In the genomic region with DNA sequence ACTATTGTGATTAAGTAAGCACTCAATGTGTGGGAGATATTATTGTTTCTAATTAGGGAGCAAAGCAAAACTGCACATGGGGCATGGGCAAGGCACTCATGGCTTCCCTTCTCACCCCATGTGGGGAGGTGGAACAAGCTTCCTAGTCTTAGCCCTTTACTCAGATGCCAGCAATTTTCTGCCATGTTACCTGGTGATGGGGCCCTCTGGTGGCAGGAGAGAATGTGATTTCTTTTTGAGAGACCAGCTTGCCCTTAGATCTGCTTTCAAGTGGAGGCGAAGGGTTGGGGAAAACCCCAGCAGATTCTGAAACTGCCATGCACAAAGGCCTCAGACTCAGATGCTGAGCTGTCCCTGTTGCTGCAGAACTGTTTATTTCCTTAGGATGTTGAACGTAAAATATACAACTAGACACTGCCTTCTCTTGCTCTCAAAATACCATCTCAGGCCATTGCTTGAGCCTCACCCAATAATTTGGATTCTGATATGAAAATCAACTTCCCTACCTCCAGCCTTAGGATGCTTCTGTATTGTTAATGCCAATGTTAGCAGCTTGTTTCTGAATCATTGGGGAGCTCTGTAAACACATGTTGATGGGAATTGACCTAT, we compare ENCODE assay signal across 9 cellular contexts.
DNase-seq lines count a peak whose midpoint lies in the region; ATAC-seq and TF ChIP-seq lines count a peak whose summit lies in the region.
"Had no signal": no experiment of that assay in that cellular context is flagged by ENCODE, and none has a peak within 500 bp of the region (broad histone marks: within the 10 kb centered on the region; RNA-seq: fewer than 3 reads in every experiment).

No MANE protein-coding gene starts in this region.

- H3K27me3 Mint-ChIP-seq in endodermal cell (ENCODE audit: insufficient read depth) (no peaks in the 10 kb centered on the region), neural progenitor cell (ENCODE audit: insufficient read depth, low read depth) (no peaks in the 10 kb centered on the region)

- DNase-seq in AML-193 (lab: John Stamatoyannopoulos, UW), result peak; percentile 76 to 82
- peak; percentile 51 for DNase-seq in NCI-H2196 treated with DMSO at 0.1 percent for 48 hours (lab: John Stamatoyannopoulos, UW; ENCODE audit: unreplicated experiment)
- peak; percentile 64 for DNase-seq in activated CD4-positive, alpha-beta T cell treated with anti-CD3 and anti-CD28 coated beads, Interleukin-2, amount 50 U/mL, for 1 hour
- DNase-seq in endodermal cell, result peak; percentile 91
- DNase-seq in neural progenitor cell (ENCODE audit: low spot score), result peak; percentile 77
- no peak for DNase-seq in middle frontal gyrus (ENCODE audit: extremely low spot score, low spot score)

- no peaks in the 10 kb centered on the region for H4K20me1 ChIP-seq in neural progenitor cell (ENCODE audit: low read depth)

- H3K27ac Mint-ChIP-seq in endodermal cell (no peak overlapping the region), neural progenitor cell (no peak overlapping the region)

- H3K36me3 Mint-ChIP-seq in endodermal cell (ENCODE audit: low read depth) (no peaks in the 10 kb centered on the region), neural progenitor cell (no peaks in the 10 kb centered on the region)

- H3K36me3 ChIP-seq in endodermal cell (ENCODE audit: control insufficient read depth, insufficient read depth, low read length) (no peaks in the 10 kb centered on the region), neural progenitor cell (no peaks in the 10 kb centered on the region)

- H3K4me3 ChIP-seq in endodermal cell (ENCODE audit: low read length) (no peak overlapping the region), neural progenitor cell (no peak overlapping the region)
- H3K4me3 ChIP-seq: K562 had no signal

- no peak overlapping the region for H3K9ac ChIP-seq in endodermal cell (ENCODE audit: extremely low read depth, low read length, poor library complexity, severe bottlenecking)
- no peak overlapping the region for H3K9ac ChIP-seq in neural progenitor cell

- H3K4me1 Mint-ChIP-seq in endodermal cell (no peaks in the 10 kb centered on the region), neural progenitor cell (no peaks in the 10 kb centered on the region)

- 44 to 71% methylated on average over 1 to 2 of the region's 2 CpGs for WGBS in endodermal cell (ENCODE audit: insufficient coverage in 1 of 2, insufficient read length in 1 of 2), 2 experiments

- H3K4me3 Mint-ChIP-seq in endodermal cell (no peak overlapping the region), neural progenitor cell (no peak overlapping the region)

- H2AFZ ChIP-seq in neural progenitor cell (replicated peaks), result peak overlapping the region; percentile 38

- H3K27me3 ChIP-seq in endodermal cell (ENCODE audit: control insufficient read depth, insufficient read depth, low read length, poor library complexity, severe bottlenecking) (no peaks in the 10 kb centered on the region), neural progenitor cell (no peaks in the 10 kb centered on the region)

- H3F3A ChIP-seq in neural progenitor cell (ENCODE audit: low read depth), result no peaks in the 10 kb centered on the region

- H3K9me3 Mint-ChIP-seq in endodermal cell (no peaks in the 10 kb centered on the region), neural progenitor cell (peaks cover 2% of the 10 kb centered on the region)

- ATAC-seq in GM18861 (IDR thresholded peaks at IDR 0.05; ENCODE audit: unreplicated experiment), result peak; percentile 93
- ATAC-seq in HG03039 (IDR thresholded peaks at IDR 0.05; ENCODE audit: unreplicated experiment), result peak; percentile 98
- ATAC-seq: K562 had no signal

- TF ChIP-seq CTCF in endodermal cell (conservative IDR thresholded peaks at IDR 0.05) (peak; percentile 81), neural progenitor cell (IDR thresholded peaks at IDR 0.05) (peak; percentile 70)

- no peak overlapping the region for H3K4me2 ChIP-seq in neural progenitor cell

- H3K4me1 ChIP-seq in endodermal cell (ENCODE audit: control insufficient read depth, insufficient read depth, low read length) (no peaks in the 10 kb centered on the region), neural progenitor cell (no peaks in the 10 kb centered on the region)

- H3K27ac ChIP-seq in endodermal cell (ENCODE audit: low read depth, low read length) (no peak overlapping the region), neural progenitor cell (no peak overlapping the region)

- no peaks in the 10 kb centered on the region for H3K9me3 ChIP-seq in endodermal cell (ENCODE audit: control insufficient read depth, low read length)
- no peaks in the 10 kb centered on the region for H3K9me3 ChIP-seq in neural progenitor cell (ENCODE audit: low read depth)

- H3K79me2 ChIP-seq in neural progenitor cell (ENCODE audit: low read depth), result no peaks in the 10 kb centered on the region
